ENCODE assay signal across 13 cellular contexts in genomic region chr3:45123841-45124269, GRCh38. TPM values are rescaled to one million over a fixed set of nuclear protein-coding genes. Genes with fewer than 3 reads are reported as not detected.
DNase-seq lines count a peak whose midpoint lies in the region; ATAC-seq and TF ChIP-seq lines count a peak whose summit lies in the region.
"Had no signal": no experiment of that assay in that cellular context is flagged by ENCODE, and none has a peak within 500 bp of the region (broad histone marks: within the 10 kb centered on the region; RNA-seq: fewer than 3 reads in every experiment).

No MANE protein-coding gene starts in this region.

- H3K9me3 ChIP-seq in cardiac muscle cell (ENCODE audit: low read depth) (no peaks in the 10 kb centered on the region), heart right ventricle (no peaks in the 10 kb centered on the region), hepatocyte (ENCODE audit: low read depth) (no peaks in the 10 kb centered on the region)
- H3K9me3 ChIP-seq: BE2C had no signal

- H3K4me3 Mint-ChIP-seq in activated T-helper 17 cell treated with anti-CD3 and anti-CD28 coated beads, Interleukin-2, amount 50 U/mL, for 72 hours = no peak overlapping the region
- no peak overlapping the region for H3K4me3 Mint-ChIP-seq in type B pancreatic cell
- H3K4me3 Mint-ChIP-seq: stimulated activated naive B cell treated with anti-CD40 and anti-IgM and Interleukin-4, amounts not matched to agents 10 μg/mL and 1 μg/mL and 100 μg/mL, for 72 hours; T-helper 1 cell treated with Interleukin-12 subunit alpha and Interleukin-12 subunit beta and Interleukin-4 antibody, amounts not matched to agents 30 μg/mL and 1 μg/mL, for 36 hours had no signal

- H3K27me3 ChIP-seq in cardiac muscle cell (no peaks in the 10 kb centered on the region), heart right ventricle (peaks cover 0 to 3% (median 0%) of the 10 kb centered on the region in 7 donors), hepatocyte (no peaks in the 10 kb centered on the region)
- H3K27me3 ChIP-seq: BE2C had no signal

- no peak overlapping the region for H2AFZ ChIP-seq in hepatocyte

- H3K27me3 Mint-ChIP-seq in activated T-helper 17 cell treated with anti-CD3 and anti-CD28 coated beads, Interleukin-2, amount 50 U/mL, for 72 hours = peaks cover 8% of the 10 kb centered on the region
- no peaks in the 10 kb centered on the region for H3K27me3 Mint-ChIP-seq in type B pancreatic cell

- ATAC-seq in heart right ventricle (no peak), HG02588 (IDR thresholded peaks at IDR 0.05; ENCODE audit: unreplicated experiment) (no peak)
- ATAC-seq in activated T-helper 17 cell treated with anti-CD3 and anti-CD28 coated beads, Interleukin-2, amount 50 U/mL, for 72 hours (replicated peaks) = peak; percentile 73
- ATAC-seq: stimulated activated naive B cell treated with anti-CD40 and anti-IgM and Interleukin-4, amounts not matched to agents 10 μg/mL and 1 μg/mL and 100 μg/mL, for 72 hours had no signal

- H3K9me3 Mint-ChIP-seq in activated T-helper 17 cell treated with anti-CD3 and anti-CD28 coated beads, Interleukin-2, amount 50 U/mL, for 72 hours = no peaks in the 10 kb centered on the region
- no peaks in the 10 kb centered on the region for H3K9me3 Mint-ChIP-seq in type B pancreatic cell
- H3K9me3 Mint-ChIP-seq: stimulated activated naive B cell treated with anti-CD40 and anti-IgM and Interleukin-4, amounts not matched to agents 10 μg/mL and 1 μg/mL and 100 μg/mL, for 72 hours; T-helper 1 cell treated with Interleukin-12 subunit alpha and Interleukin-12 subunit beta and Interleukin-4 antibody, amounts not matched to agents 30 μg/mL and 1 μg/mL, for 36 hours had no signal

- H3K36me3 Mint-ChIP-seq in activated T-helper 17 cell treated with anti-CD3 and anti-CD28 coated beads, Interleukin-2, amount 50 U/mL, for 72 hours (ENCODE audit: low read depth) = no peaks in the 10 kb centered on the region
- no peaks in the 10 kb centered on the region for H3K36me3 Mint-ChIP-seq in type B pancreatic cell
- H3K36me3 Mint-ChIP-seq: stimulated activated naive B cell treated with anti-CD40 and anti-IgM and Interleukin-4, amounts not matched to agents 10 μg/mL and 1 μg/mL and 100 μg/mL, for 72 hours had no signal

- no peak for TF ChIP-seq CTCF in cardiac muscle cell (IDR thresholded peaks at IDR 0.05; ENCODE audit: low read depth, low read length)
- TF ChIP-seq CTCF in heart right ventricle (IDR thresholded peaks at IDR 0.05) = no peak
- TF ChIP-seq CTCF in hepatocyte (IDR thresholded peaks at IDR 0.05; ENCODE audit: poor library complexity) = no peak
- no peak for TF ChIP-seq CTCF in type B pancreatic cell (conservative IDR thresholded peaks at IDR 0.05)

- intact Hi-C loops in heart right ventricle (cut with DNase I) = no loop called here

- H3K36me3 ChIP-seq in cardiac muscle cell (no peaks in the 10 kb centered on the region), heart right ventricle (no peaks in the 10 kb centered on the region), hepatocyte (replicated peaks; ENCODE audit: insufficient read depth, low read depth) (no peaks in the 10 kb centered on the region)
- H3K36me3 ChIP-seq: BE2C had no signal

- no peaks in the 10 kb centered on the region for H3K9me2 ChIP-seq in hepatocyte (replicated peaks; ENCODE audit: insufficient read depth)

- no peaks in the 10 kb centered on the region for H3K4me1 Mint-ChIP-seq in activated T-helper 17 cell treated with anti-CD3 and anti-CD28 coated beads, Interleukin-2, amount 50 U/mL, for 72 hours
- peaks cover 29% of the 10 kb centered on the region for H3K4me1 Mint-ChIP-seq in type B pancreatic cell (ENCODE audit: unreplicated experiment)
- H3K4me1 Mint-ChIP-seq: stimulated activated naive B cell treated with anti-CD40 and anti-IgM and Interleukin-4, amounts not matched to agents 10 μg/mL and 1 μg/mL and 100 μg/mL, for 72 hours had no signal

- peaks cover 2% of the 10 kb centered on the region for H3K79me2 ChIP-seq in hepatocyte

- DNase-seq in cardiac muscle cell (ENCODE audit: low read depth in 1 of 2, low spot score in 1 of 2) (peak in 1 of 2 donors; percentile 47), heart right ventricle (no peak), hepatocyte (ENCODE audit: low spot score) (peak; percentile 48), type B pancreatic cell (ENCODE audit: extremely low spot score, unreplicated experiment) (no peak), COR-L47 (lab: John Stamatoyannopoulos, UW) (no peak), NCI-H187 treated with DMSO at 0.1 percent for 48 hours (lab: John Stamatoyannopoulos, UW) (no peak)
- DNase-seq: activated naive CD4-positive, alpha-beta T cell; BE2C; NCI-H1092; stimulated activated naive B cell treated with anti-CD40 and anti-IgM and Interleukin-4, amounts not matched to agents 10 μg/mL and 1 μg/mL and 100 μg/mL, for 72 hours had no signal

- H3K27ac ChIP-seq in cardiac muscle cell = peak overlapping the region; percentile 70
- peak overlapping the region in 3 of 10 donors; percentile 6 to 75 (median 19) for H3K27ac ChIP-seq in heart right ventricle
- H3K27ac ChIP-seq in hepatocyte = peak overlapping the region; percentile 82

- H4K20me1 ChIP-seq in hepatocyte (ENCODE audit: insufficient read depth, poor library complexity, severe bottlenecking) = no peaks in the 10 kb centered on the region

- 67 to 68% methylated on average over 2 of the region's 2 CpGs for WGBS in heart right ventricle, 2 donors
- 87% methylated on average over 2 of the region's 2 CpGs for WGBS in hepatocyte (ENCODE audit: low lambda C conversion rate, missing lambda C conversion rate)

- H3K4me1 ChIP-seq in cardiac muscle cell (ENCODE audit: low read depth) (peaks cover 43% of the 10 kb centered on the region), heart right ventricle (peaks cover 0 to 28% (median 5%) of the 10 kb centered on the region in 9 donors), hepatocyte (ENCODE audit: insufficient read depth) (peaks cover 18% of the 10 kb centered on the region)
- H3K4me1 ChIP-seq: BE2C had no signal

- H3K4me3 ChIP-seq in cardiac muscle cell (no peak overlapping the region), heart right ventricle (no peak overlapping the region), hepatocyte (no peak overlapping the region)

- H3K27ac Mint-ChIP-seq in activated T-helper 17 cell treated with anti-CD3 and anti-CD28 coated beads, Interleukin-2, amount 50 U/mL, for 72 hours = no peak overlapping the region
- peak overlapping the region; percentile 82 for H3K27ac Mint-ChIP-seq in type B pancreatic cell
- H3K27ac Mint-ChIP-seq: stimulated activated naive B cell treated with anti-CD40 and anti-IgM and Interleukin-4, amounts not matched to agents 10 μg/mL and 1 μg/mL and 100 μg/mL, for 72 hours; T-helper 1 cell treated with Interleukin-12 subunit alpha and Interleukin-12 subunit beta and Interleukin-4 antibody, amounts not matched to agents 30 μg/mL and 1 μg/mL, for 36 hours had no signal

- H3K4me2 ChIP-seq in hepatocyte = peak overlapping the region; percentile 50

RNA-seq across cellular contexts. Expression of gene CDCP1, which starts 22.3 kb away (rescaled TPM):
- total RNA-seq in cardiac muscle cell (0.04 and 0.12 TPM in 2 replicates), heart right ventricle (1 to 10 TPM in 1 of 10 donors, under 1 TPM in 9; 0.15 to 2.8 (median 0.23) TPM), hepatocyte (7.0 and 7.3 TPM in 2 replicates), type B pancreatic cell (ENCODE audit: low replicate concordance) (26.3 and 82.5 TPM in 2 replicates)
- polyA plus RNA-seq in cardiac muscle cell (0.24 TPM in 1 of 2 replicates, not detected in the other), heart right ventricle (under 1 TPM; 0.37 to 0.52 TPM), hepatocyte (4.8 and 5.3 TPM in 2 replicates)
- under 1 TPM; 0.17 to 0.53 TPM for total RNA-seq in activated T-helper 17 cell treated with anti-CD3 and anti-CD28 coated beads, Interleukin-2, amount 50 U/mL, for 72 hours
